In genomic region chr19:58381460-58382220, GRCh38 we compare ENCODE assay signal across 1 cellular context.
TF ChIP-seq lines count a peak whose summit lies in the region.

No MANE protein-coding gene starts in this region.

TF ChIP-seq in HEK293, 187 proteins besides CTCF, POLR2A, EP300 and RAD21 (continued from another document):
- TF ChIP-seq, protein P1, sequence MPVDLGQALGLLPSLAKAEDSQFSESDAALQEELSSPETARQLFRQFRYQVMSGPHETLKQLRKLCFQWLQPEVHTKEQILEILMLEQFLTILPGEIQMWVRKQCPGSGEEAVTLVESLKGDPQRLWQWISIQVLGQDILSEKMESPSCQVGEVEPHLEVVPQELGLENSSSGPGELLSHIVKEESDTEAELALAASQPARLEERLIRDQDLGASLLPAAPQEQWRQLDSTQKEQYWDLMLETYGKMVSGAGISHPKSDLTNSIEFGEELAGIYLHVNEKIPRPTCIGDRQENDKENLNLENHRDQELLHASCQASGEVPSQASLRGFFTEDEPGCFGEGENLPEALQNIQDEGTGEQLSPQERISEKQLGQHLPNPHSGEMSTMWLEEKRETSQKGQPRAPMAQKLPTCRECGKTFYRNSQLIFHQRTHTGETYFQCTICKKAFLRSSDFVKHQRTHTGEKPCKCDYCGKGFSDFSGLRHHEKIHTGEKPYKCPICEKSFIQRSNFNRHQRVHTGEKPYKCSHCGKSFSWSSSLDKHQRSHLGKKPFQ (tag by site-specific recombination; IDR thresholded peaks at IDR 0.05), result no peak
- no peak for TF ChIP-seq ZNF274 (IDR thresholded peaks at IDR 0.05; ENCODE audit: low read length)
- no peak for TF ChIP-seq ZNF274 (tag by site-specific recombination; IDR thresholded peaks at IDR 0.05; ENCODE audit: borderline replicate concordance)
- TF ChIP-seq KLF1 (tag by site-specific recombination; IDR thresholded peaks at IDR 0.05), result no peak
- 0 out of 2 replicates have a peak, but pooled peaks have one; percentile 15 for TF ChIP-seq ZNF843 (tag by site-specific recombination; IDR thresholded peaks at IDR 0.05)
- TF ChIP-seq ZNF510 (tag by site-specific recombination; IDR thresholded peaks at IDR 0.05; ENCODE audit: insufficient replicate concordance), result no peak
- peak; percentile 52 for TF ChIP-seq ZFHX2 (tag by site-specific recombination; conservative IDR thresholded peaks at IDR 0.05)
- no peak for TF ChIP-seq KLF9 (tag by site-specific recombination; IDR thresholded peaks at IDR 0.05; ENCODE audit: low read depth)
- no peak for TF ChIP-seq ZNF280C (tag by site-specific recombination; IDR thresholded peaks at IDR 0.05)
- no peak for TF ChIP-seq ZNF140 (tag by site-specific recombination; IDR thresholded peaks at IDR 0.05)
- TF ChIP-seq ZNF211 (tag by site-specific recombination; IDR thresholded peaks at IDR 0.05; ENCODE audit: low read depth), result no peak
- TF ChIP-seq SP7 (tag by site-specific recombination; IDR thresholded peaks at IDR 0.05), result no peak
- TF ChIP-seq ZBTB20 (tag by site-specific recombination; IDR thresholded peaks at IDR 0.05), result no peak
- TF ChIP-seq, protein P2, sequence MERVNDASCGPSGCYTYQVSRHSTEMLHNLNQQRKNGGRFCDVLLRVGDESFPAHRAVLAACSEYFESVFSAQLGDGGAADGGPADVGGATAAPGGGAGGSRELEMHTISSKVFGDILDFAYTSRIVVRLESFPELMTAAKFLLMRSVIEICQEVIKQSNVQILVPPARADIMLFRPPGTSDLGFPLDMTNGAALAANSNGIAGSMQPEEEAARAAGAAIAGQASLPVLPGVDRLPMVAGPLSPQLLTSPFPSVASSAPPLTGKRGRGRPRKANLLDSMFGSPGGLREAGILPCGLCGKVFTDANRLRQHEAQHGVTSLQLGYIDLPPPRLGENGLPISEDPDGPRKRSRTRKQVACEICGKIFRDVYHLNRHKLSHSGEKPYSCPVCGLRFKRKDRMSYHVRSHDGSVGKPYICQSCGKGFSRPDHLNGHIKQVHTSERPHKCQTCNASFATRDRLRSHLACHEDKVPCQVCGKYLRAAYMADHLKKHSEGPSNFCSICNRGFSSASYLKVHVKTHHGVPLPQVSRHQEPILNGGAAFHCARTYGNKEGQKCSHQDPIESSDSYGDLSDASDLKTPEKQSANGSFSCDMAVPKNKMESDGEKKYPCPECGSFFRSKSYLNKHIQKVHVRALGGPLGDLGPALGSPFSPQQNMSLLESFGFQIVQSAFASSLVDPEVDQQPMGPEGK (tag by site-specific recombination; IDR thresholded peaks at IDR 0.05), result no peak
- no peak for TF ChIP-seq ZNF76 (tag by site-specific recombination; IDR thresholded peaks at IDR 0.05; ENCODE audit: borderline replicate concordance, low read depth)
- TF ChIP-seq ZNF670 (tag by site-specific recombination; IDR thresholded peaks at IDR 0.05; ENCODE audit: low read depth), result no peak
- peak; percentile 27; the same call in 1 of the 2 replicates for TF ChIP-seq ZNF335 (tag by site-specific recombination; conservative IDR thresholded peaks at IDR 0.05)
- no peak for TF ChIP-seq IKZF3 (tag by site-specific recombination; IDR thresholded peaks at IDR 0.05)
- no peak for TF ChIP-seq ZXDB (tag by site-specific recombination; IDR thresholded peaks at IDR 0.05)
- TF ChIP-seq ZNF10 (tag by site-specific recombination; IDR thresholded peaks at IDR 0.05), result no peak
- 0 out of 2 replicates have a peak, but pooled peaks have one; percentile 12 for TF ChIP-seq WT1 (tag by site-specific recombination; IDR thresholded peaks at IDR 0.05)
- TF ChIP-seq ZNF16 (tag by site-specific recombination; IDR thresholded peaks at IDR 0.05; ENCODE audit: low read depth), result no peak
- no peak for TF ChIP-seq ZNF26 (tag by site-specific recombination; IDR thresholded peaks at IDR 0.05)
- TF ChIP-seq ZNF366 (tag by site-specific recombination; conservative IDR thresholded peaks at IDR 0.05), result no peak
- TF ChIP-seq ZBTB10 (tag by site-specific recombination; IDR thresholded peaks at IDR 0.05), result 0 out of 2 replicates have a peak, but pooled peaks have one; percentile 41
- no peak for TF ChIP-seq TRIM28 (IDR thresholded peaks at IDR 0.05; ENCODE audit: borderline replicate concordance, low read length)
- TF ChIP-seq, protein P3, sequence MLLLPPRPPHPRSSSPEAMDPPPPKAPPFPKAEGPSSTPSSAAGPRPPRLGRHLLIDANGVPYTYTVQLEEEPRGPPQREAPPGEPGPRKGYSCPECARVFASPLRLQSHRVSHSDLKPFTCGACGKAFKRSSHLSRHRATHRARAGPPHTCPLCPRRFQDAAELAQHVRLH (tag by site-specific recombination; IDR thresholded peaks at IDR 0.05), result peak; percentile 67
- TF ChIP-seq ZBTB17 (tag by site-specific recombination; IDR thresholded peaks at IDR 0.05), result no peak
- TF ChIP-seq, protein P4, sequence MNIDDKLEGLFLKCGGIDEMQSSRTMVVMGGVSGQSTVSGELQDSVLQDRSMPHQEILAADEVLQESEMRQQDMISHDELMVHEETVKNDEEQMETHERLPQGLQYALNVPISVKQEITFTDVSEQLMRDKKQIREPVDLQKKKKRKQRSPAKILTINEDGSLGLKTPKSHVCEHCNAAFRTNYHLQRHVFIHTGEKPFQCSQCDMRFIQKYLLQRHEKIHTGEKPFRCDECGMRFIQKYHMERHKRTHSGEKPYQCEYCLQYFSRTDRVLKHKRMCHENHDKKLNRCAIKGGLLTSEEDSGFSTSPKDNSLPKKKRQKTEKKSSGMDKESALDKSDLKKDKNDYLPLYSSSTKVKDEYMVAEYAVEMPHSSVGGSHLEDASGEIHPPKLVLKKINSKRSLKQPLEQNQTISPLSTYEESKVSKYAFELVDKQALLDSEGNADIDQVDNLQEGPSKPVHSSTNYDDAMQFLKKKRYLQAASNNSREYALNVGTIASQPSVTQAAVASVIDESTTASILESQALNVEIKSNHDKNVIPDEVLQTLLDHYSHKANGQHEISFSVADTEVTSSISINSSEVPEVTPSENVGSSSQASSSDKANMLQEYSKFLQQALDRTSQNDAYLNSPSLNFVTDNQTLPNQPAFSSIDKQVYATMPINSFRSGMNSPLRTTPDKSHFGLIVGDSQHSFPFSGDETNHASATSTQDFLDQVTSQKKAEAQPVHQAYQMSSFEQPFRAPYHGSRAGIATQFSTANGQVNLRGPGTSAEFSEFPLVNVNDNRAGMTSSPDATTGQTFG (tag by site-specific recombination; IDR thresholded peaks at IDR 0.05; ENCODE audit: borderline replicate concordance), result no peak
- TF ChIP-seq ZNF398 (tag by site-specific recombination; IDR thresholded peaks at IDR 0.05), result peak; percentile 75
- TF ChIP-seq ZNF792 (tag by site-specific recombination; IDR thresholded peaks at IDR 0.05), result no peak
- TF ChIP-seq ZNF626 (tag by site-specific recombination; IDR thresholded peaks at IDR 0.05), result no peak
- TF ChIP-seq ZNF747 (tag by site-specific recombination; IDR thresholded peaks at IDR 0.05), result no peak
- no peak for TF ChIP-seq ZNF518A (tag by site-specific recombination; conservative IDR thresholded peaks at IDR 0.05; ENCODE audit: low read depth)
- no peak for TF ChIP-seq MEIS1 (CRISPR knock-in tag; IDR thresholded peaks at IDR 0.05; ENCODE audit: borderline replicate concordance)
- no peak for TF ChIP-seq ZNF112 (tag by site-specific recombination; IDR thresholded peaks at IDR 0.05)
- no peak for TF ChIP-seq FEZF1 (tag by site-specific recombination; IDR thresholded peaks at IDR 0.05)
- peak; percentile 65 for TF ChIP-seq EGR2 (tag by site-specific recombination; IDR thresholded peaks at IDR 0.05; ENCODE audit: low read depth)
- TF ChIP-seq SCRT2 (tag by site-specific recombination; IDR thresholded peaks at IDR 0.05), result no peak
- no peak for TF ChIP-seq ZBTB8A (tag by site-specific recombination; IDR thresholded peaks at IDR 0.05)
- TF ChIP-seq ZSCAN16 (tag by site-specific recombination; IDR thresholded peaks at IDR 0.05), result no peak
- TF ChIP-seq ZNF157 (tag by site-specific recombination; IDR thresholded peaks at IDR 0.05), result no peak
- no peak for TF ChIP-seq ZFP3 (tag by site-specific recombination; IDR thresholded peaks at IDR 0.05; ENCODE audit: low read depth)
- TF ChIP-seq GLI4 (tag by site-specific recombination; IDR thresholded peaks at IDR 0.05), result no peak
- TF ChIP-seq ZNF768 (tag by site-specific recombination; IDR thresholded peaks at IDR 0.05), result peak; percentile 26; the same call in 1 of the 2 replicates
